8 cellular contexts compared by ENCODE assay signal in the genomic region with DNA sequence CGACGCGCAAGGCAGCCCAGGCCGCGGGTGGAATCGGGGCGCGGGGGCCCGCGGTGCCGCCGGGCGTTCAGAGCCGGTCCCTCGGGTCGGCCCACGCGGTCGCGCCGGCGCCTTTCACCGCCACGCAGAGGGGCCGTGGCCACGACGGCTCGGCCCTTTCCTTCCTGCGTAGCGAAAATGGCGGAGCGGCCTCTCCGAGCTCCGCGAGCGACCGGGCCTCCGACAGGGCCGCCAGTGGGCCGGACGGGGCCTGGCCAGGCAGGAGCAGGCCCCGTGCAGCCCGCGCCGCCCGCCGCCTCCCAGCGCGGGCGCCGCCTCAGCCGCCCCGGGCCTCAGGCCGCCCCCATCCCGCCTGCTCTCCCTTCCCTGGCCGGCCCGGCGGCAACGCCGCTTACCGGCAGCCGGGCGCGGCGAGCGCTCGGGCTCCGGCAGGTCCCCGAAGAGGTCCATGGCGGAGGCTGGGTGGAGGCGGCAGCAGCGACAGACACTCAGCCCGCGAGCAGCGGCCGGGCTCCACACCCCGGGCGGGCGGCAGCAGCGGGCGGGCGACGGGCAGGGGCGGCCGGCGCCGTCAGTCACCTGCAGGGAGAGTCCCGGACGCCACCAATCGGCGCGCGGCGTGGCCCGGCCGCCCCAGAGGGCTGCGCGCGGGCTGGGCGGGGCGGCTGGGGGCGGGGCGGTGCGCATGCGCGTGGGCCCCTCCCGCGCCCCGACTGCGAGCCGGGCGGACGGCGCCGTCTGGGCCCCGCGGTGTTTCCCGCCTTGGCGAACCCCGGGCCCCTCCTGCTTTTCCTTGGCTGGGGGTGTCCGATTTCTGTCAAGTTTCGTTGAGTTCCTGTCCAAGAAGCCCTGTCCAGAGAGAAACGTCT. TPM values are rescaled to one million over a fixed set of nuclear protein-coding genes. Genes with fewer than 3 reads are reported as not detected.
DNase-seq lines count a peak whose midpoint lies in the region; ATAC-seq, FAIRE-seq and TF ChIP-seq lines count a peak whose summit lies in the region.

A gene with protein sequence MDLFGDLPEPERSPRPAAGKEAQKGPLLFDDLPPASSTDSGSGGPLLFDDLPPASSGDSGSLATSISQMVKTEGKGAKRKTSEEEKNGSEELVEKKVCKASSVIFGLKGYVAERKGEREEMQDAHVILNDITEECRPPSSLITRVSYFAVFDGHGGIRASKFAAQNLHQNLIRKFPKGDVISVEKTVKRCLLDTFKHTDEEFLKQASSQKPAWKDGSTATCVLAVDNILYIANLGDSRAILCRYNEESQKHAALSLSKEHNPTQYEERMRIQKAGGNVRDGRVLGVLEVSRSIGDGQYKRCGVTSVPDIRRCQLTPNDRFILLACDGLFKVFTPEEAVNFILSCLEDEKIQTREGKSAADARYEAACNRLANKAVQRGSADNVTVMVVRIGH (minus strand): TSS at position 592 of the 869 bp plus-strand sequence. CDS start 142 bp downstream, at position 450.

- no peak for FAIRE-seq in RCC 7860 (lab: Jason Lieb, UNC)

- peaks cover 27 to 49% (median 48%) of the 10 kb centered on the region in 4 donors for H3K4me1 ChIP-seq in esophagus muscularis mucosa

- in situ Hi-C loops in KBM-7 (cut with MboI; ENCODE audit: low pct_unique_long_range_greater_than_20kb, low sequenced_read_pairs), result no loop called here

- peak within 1 kb of the TSS; percentile 85 to 97 (median 91) for H3K4me3 ChIP-seq in esophagus muscularis mucosa

- TF ChIP-seq CTCF in esophagus muscularis mucosa (IDR thresholded peaks at IDR 0.05), result no peak

- ATAC-seq in GM21717 (IDR thresholded peaks at IDR 0.05; ENCODE audit: unreplicated experiment), result peak; percentile 92

- DNase-seq in DMS53 treated with DMSO at 0.1 percent for 48 hours (lab: John Stamatoyannopoulos, UW; ENCODE audit: unreplicated experiment) (peak; percentile 89), KBM-7 (peak; percentile 70), RCC 7860 (ENCODE audit: low spot score) (peak; percentile 69), esophagus muscularis mucosa (ENCODE audit: extremely low spot score) (no peak), myocyte (ENCODE audit: low read depth) (peak; percentile 86)
- peak; percentile 90 to 92 for DNase-seq in activated T-cell treated with anti-CD3 and anti-CD28 coated beads, Interleukin-2, amount 50 U/mL, for 48 hours
- peak; percentile 77 to 87 for DNase-seq in stimulated activated CD8-positive, alpha-beta memory T cell treated with anti-CD3 and anti-CD28 coated beads, Interleukin-7, amount 100 ng/mL, for 48 hours (ENCODE audit: extremely low read depth in 1 of 2, low read depth in 1 of 2)

- 0% methylated on average over 2 of the region's 123 CpGs for WGBS in esophagus muscularis mucosa

- peak within 1 kb of the TSS; percentile 92 to 100 (median 96) for H3K27ac ChIP-seq in esophagus muscularis mucosa (replicated peaks in 1 of 4)

- peak; percentile 18 for TF ChIP-seq POLR2A in esophagus muscularis mucosa (IDR thresholded peaks at IDR 0.05; ENCODE audit: low read depth)

- no peaks in the 10 kb centered on the region for H3K27me3 ChIP-seq in esophagus muscularis mucosa

- intact Hi-C loops in esophagus muscularis mucosa (cut with DNase I), result loop anchor here (10.0 kb wide), 1 partner anchor 61 kb away; no protein-coding TSS in a partner anchor

- TF ChIP-seq EP300 in esophagus muscularis mucosa (IDR thresholded peaks at IDR 0.05), result no peak

- H3K9me3 ChIP-seq in esophagus muscularis mucosa, result no peaks in the 10 kb centered on the region

- no peaks in the 10 kb centered on the region for H3K36me3 ChIP-seq in esophagus muscularis mucosa

RNA-seq across cellular contexts. Expression of the gene that starts here (rescaled TPM):
- 10 to 100 TPM; 27.3 to 36.0 (median 34.3) TPM for total RNA-seq in esophagus muscularis mucosa
- 13.6 and 15.6 TPM in 2 replicates for total RNA-seq in myocyte
- 32.9 TPM for polyA plus RNA-seq in myocyte (2012)
